Comparison of ENCODE assay signal across 1 cellular context in the genomic region with DNA sequence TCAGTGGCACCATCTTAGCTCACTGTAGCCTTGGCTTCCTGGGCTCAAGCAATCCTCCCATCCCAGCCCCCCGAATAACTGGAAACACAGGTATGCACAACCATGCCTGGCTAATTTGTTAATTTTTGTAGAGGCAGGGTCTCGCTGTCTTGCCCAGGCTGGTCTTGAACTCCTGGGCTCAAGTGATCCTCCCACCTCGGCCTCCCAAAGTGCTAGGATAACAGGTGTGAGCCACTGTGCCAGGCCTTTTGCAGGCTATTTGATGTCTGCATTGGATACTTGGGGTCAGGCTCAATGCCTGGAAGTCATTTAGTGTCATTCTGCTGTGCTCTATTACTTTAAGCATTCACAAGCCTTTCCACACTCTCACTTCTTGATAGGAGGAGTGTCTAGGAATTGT.
TF ChIP-seq lines count a peak whose summit lies in the region.

No MANE protein-coding gene starts in this region.

TF ChIP-seq in GM23338, 12 proteins besides CTCF, POLR2A, EP300 and RAD21 (continued from another document):
- TF ChIP-seq, protein P1, sequence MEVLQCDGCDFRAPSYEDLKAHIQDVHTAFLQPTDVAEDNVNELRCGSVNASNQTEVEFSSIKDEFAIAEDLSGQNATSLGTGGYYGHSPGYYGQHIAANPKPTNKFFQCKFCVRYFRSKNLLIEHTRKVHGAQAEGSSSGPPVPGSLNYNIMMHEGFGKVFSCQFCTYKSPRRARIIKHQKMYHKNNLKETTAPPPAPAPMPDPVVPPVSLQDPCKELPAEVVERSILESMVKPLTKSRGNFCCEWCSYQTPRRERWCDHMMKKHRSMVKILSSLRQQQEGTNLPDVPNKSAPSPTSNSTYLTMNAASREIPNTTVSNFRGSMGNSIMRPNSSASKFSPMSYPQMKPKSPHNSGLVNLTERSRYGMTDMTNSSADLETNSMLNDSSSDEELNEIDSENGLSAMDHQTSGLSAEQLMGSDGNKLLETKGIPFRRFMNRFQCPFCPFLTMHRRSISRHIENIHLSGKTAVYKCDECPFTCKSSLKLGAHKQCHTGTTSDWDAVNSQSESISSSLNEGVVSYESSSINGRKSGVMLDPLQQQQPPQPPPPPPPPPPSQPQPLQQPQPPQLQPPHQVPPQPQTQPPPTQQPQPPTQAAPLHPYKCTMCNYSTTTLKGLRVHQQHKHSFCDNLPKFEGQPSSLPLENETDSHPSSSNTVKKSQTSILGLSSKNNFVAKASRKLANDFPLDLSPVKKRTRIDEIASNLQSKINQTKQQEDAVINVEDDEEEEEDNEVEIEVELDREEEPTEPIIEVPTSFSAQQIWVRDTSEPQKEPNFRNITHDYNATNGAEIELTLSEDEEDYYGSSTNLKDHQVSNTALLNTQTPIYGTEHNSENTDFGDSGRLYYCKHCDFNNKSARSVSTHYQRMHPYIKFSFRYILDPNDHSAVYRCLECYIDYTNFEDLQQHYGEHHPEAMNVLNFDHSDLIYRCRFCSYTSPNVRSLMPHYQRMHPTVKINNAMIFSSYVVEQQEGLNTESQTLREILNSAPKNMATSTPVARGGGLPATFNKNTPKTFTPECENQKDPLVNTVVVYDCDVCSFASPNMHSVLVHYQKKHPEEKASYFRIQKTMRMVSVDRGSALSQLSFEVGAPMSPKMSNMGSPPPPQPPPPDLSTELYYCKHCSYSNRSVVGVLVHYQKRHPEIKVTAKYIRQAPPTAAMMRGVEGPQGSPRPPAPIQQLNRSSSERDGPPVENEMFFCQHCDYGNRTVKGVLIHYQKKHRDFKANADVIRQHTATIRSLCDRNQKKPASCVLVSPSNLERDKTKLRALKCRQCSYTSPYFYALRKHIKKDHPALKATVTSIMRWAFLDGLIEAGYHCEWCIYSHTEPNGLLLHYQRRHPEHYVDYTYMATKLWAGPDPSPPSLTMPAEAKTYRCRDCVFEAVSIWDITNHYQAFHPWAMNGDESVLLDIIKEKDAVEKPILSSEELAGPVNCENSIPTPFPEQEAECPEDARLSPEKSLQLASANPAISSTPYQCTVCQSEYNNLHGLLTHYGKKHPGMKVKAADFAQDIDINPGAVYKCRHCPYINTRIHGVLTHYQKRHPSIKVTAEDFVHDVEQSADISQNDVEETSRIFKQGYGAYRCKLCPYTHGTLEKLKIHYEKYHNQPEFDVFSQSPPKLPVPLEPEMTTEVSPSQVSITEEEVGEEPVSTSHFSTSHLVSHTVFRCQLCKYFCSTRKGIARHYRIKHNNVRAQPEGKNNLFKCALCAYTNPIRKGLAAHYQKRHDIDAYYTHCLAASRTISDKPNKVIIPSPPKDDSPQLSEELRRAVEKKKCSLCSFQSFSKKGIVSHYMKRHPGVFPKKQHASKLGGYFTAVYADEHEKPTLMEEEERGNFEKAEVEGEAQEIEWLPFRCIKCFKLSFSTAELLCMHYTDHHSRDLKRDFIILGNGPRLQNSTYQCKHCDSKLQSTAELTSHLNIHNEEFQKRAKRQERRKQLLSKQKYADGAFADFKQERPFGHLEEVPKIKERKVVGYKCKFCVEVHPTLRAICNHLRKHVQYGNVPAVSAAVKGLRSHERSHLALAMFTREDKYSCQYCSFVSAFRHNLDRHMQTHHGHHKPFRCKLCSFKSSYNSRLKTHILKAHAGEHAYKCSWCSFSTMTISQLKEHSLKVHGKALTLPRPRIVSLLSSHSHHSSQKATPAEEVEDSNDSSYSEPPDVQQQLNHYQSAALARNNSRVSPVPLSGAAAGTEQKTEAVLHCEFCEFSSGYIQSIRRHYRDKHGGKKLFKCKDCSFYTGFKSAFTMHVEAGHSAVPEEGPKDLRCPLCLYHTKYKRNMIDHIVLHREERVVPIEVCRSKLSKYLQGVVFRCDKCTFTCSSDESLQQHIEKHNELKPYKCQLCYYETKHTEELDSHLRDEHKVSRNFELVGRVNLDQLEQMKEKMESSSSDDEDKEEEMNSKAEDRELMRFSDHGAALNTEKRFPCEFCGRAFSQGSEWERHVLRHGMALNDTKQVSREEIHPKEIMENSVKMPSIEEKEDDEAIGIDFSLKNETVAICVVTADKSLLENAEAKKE (CRISPR knock-in tag; IDR thresholded peaks at IDR 0.05), result no peak
- TF ChIP-seq ZNF114 (CRISPR knock-in tag; IDR thresholded peaks at IDR 0.05), result no peak
